ENCODE assay signal across 1 cellular context in the genomic region with DNA sequence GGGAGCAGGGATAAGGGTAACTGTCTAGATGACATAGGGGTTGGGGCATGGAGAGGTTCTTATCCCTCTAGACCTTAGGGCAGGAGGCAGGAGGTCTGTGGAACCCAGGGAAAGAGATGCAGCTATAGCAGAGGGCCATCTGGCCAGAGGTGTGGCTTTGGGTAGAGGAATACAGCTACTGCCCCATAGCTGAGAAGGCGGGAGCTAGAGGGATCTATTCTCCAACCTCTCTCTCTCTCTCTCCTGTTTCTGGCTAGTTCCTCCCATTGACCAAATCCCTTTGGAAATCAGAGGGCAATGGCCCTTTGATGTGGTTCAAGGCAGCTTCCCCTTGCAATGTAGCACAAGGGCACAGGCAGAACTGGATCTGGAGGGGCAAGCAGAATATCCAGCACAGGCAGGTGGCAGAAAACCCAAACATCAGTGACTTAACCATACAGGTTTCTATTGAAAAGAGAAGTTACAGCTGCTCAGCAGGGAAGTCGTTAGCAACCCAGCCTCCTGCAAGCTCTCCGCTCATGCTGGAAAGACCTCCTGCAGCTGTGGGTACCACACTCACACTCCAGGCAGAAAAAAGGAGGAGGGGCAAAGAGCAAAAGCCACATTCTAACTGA.
A peak's percentile ranks its signal among the peaks of the same experiment; 100 is the strongest.
TF ChIP-seq lines count a peak whose summit lies in the region.

No MANE protein-coding gene starts in this region.

TF ChIP-seq in K562, 482 proteins besides CTCF, POLR2A, EP300 and RAD21:
- TF ChIP-seq TCF7L2 (IDR thresholded peaks at IDR 0.05; ENCODE audit: low read depth, low read length) (no peak), DDX20 (tag; IDR thresholded peaks at IDR 0.05; ENCODE audit: low read depth) (no peak), ZNF395 (CRISPR knock-in tag; IDR thresholded peaks at IDR 0.05) (0 out of 2 replicates have a peak, but pooled peaks have one; percentile 40), GTF2A2 (tag; IDR thresholded peaks at IDR 0.05) (0 out of 2 replicates have a peak, but pooled peaks have one; percentile 0), HSF4 (CRISPR knock-in tag; IDR thresholded peaks at IDR 0.05; ENCODE audit: borderline replicate concordance) (no peak), LCOR (CRISPR knock-in tag; IDR thresholded peaks at IDR 0.05) (no peak), ZNF583 (CRISPR knock-in tag; IDR thresholded peaks at IDR 0.05) (peak; percentile 21; the same call in 1 of the 2 replicates), RREB1 (CRISPR knock-in tag; IDR thresholded peaks at IDR 0.05) (0 out of 2 replicates have a peak, but pooled peaks have one; percentile 10), ZNF197 (CRISPR knock-in tag; IDR thresholded peaks at IDR 0.05; ENCODE audit: low read depth) (0 out of 2 replicates have a peak, but pooled peaks have one; percentile 19), BRCA1 (IDR thresholded peaks at IDR 0.05) (no peak), BRCA1 (CRISPR knock-in tag; IDR thresholded peaks at IDR 0.05) (no peak), NR4A1 (CRISPR knock-in tag; IDR thresholded peaks at IDR 0.05) (no peak), NR4A1 (tag; IDR thresholded peaks at IDR 0.05) (peak; percentile 68; the same call in 1 of the 2 replicates), NFIC (IDR thresholded peaks at IDR 0.05) (no peak), IRF2 (CRISPR knock-in tag; IDR thresholded peaks at IDR 0.05) (no peak), MGA (IDR thresholded peaks at IDR 0.05) (0 out of 2 replicates have a peak, but pooled peaks have one; percentile 3), EGR1 (conservative IDR thresholded peaks at IDR 0.05) (no peak), ZNF584 (CRISPR knock-in tag; IDR thresholded peaks at IDR 0.05; ENCODE audit: low read depth) (0 out of 2 replicates have a peak, but pooled peaks have one; percentile 41)
TF ChIP-seq in K562: peak in this region for 8.
